ENCODE assay signal across 8 cellular contexts in the genomic region with DNA sequence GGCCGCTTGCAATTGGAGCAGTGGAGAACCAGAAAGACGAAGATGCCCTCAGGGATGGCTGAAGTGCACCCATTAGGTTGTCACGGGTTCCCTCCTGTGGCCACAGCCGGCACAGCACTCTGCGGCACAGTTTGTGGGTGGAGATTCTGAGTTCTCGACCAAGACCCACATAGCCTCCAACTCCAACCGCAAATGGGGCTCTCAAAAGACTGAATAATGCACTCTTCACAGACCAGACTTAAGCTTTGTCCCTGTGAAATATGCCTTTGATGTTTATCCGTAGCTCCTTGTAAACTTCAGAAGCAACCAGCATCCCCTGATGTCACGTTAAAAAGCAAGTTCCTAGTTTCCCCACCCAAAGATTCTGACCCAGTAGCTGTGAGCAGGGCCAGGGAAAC. TPM values are rescaled to one million over a fixed set of nuclear protein-coding genes. Genes with fewer than 3 reads are reported as not detected.
A peak's percentile ranks its signal among the peaks of the same experiment; 100 is the strongest.
DNase-seq lines count a peak whose midpoint lies in the region; ATAC-seq, FAIRE-seq and TF ChIP-seq lines count a peak whose summit lies in the region.

No MANE protein-coding gene starts in this region.

- H3K9me3 ChIP-seq in Loucy (ENCODE audit: insufficient read depth, low read depth, low read length) = no peaks in the 10 kb centered on the region
- no peaks in the 10 kb centered on the region for H3K9me3 ChIP-seq in vagina

- TF ChIP-seq POLR2A in H54 (IDR thresholded peaks at IDR 0.05; ENCODE audit: low read depth, low read length) (no peak), vagina (IDR thresholded peaks at IDR 0.05) (no peak)

- H3K27me3 ChIP-seq in Loucy (ENCODE audit: insufficient read depth, low read length, poor library complexity, severe bottlenecking) (no peaks in the 10 kb centered on the region), vagina (no peaks in the 10 kb centered on the region)

- no peak overlapping the region for H3K4me3 ChIP-seq in Loucy (ENCODE audit: low read length, poor library complexity, severe bottlenecking)
- H3K4me3 ChIP-seq in vagina = no peak overlapping the region

- no peaks in the 10 kb centered on the region for H3K9me2 ChIP-seq in Loucy (replicated peaks; ENCODE audit: low read depth, low read length)

- intact Hi-C loops in Right ventricle myocardium inferior (cut with DNase I) = loop anchor here (2.0 kb wide), 1 partner anchor 164 kb away; no protein-coding TSS in a partner anchor
- intact Hi-C loops in posterior cingulate gyrus (cut with DNase I) = loop anchor here (1.0 kb wide), 1 partner anchor 165 kb away; no protein-coding TSS in a partner anchor
- intact Hi-C loops in vagina (cut with DNase I) = no loop called here

- no peak for FAIRE-seq in H54 (lab: Jason Lieb, UNC)

- H3K36me3 ChIP-seq in Loucy (ENCODE audit: insufficient read depth, low read length) (no peaks in the 10 kb centered on the region), vagina (no peaks in the 10 kb centered on the region)

- no peak overlapping the region for H3K27ac ChIP-seq in vagina

- DNase-seq in GM03348 (ENCODE audit: low spot score) (peak; percentile 93), H54 (ENCODE audit: insufficient read length, low spot score) (peak; percentile 80), SHP77 treated with DMSO at 0.1 percent for 48 hours (lab: John Stamatoyannopoulos, UW) (peak; percentile 36), Right ventricle myocardium inferior (ENCODE audit: missing footprints) (peak; percentile 83), posterior cingulate gyrus (peak; percentile 50 to 96 (median 81)), vagina (ENCODE audit: extremely low spot score in 2 of 2) (no peak)
- DNase-seq in activated naive CD4-positive, alpha-beta T cell (lab: John Stamatoyannopoulos, UW) = peak; percentile 4 to 37 (median 18)

- peak; percentile 85 for ATAC-seq in Right ventricle myocardium inferior

- H3K79me2 ChIP-seq in Loucy (ENCODE audit: insufficient read depth, low read length) = no peaks in the 10 kb centered on the region

- H4K20me1 ChIP-seq in Loucy (ENCODE audit: insufficient read depth, low read length, poor library complexity, severe bottlenecking) = no peaks in the 10 kb centered on the region

- H3K4me1 ChIP-seq in Loucy (ENCODE audit: insufficient read depth, low read length, poor library complexity, severe bottlenecking) (peaks cover 3% of the 10 kb centered on the region), vagina (no peaks in the 10 kb centered on the region)

- H3K4me2 ChIP-seq in Loucy (ENCODE audit: low read depth, low read length, poor library complexity, severe bottlenecking) = peak overlapping the region; percentile 23

- TF ChIP-seq CTCF in Loucy (conservative IDR thresholded peaks at IDR 0.05; ENCODE audit: low read length) = peak; percentile 95
- TF ChIP-seq CTCF in vagina (IDR thresholded peaks at IDR 0.05) = peak; percentile 62 to 89 (median 79)

- no peak overlapping the region for H3K9ac ChIP-seq in Loucy (ENCODE audit: low read depth, low read length, poor library complexity, severe bottlenecking)

- no peaks in the 10 kb centered on the region for H3F3A ChIP-seq in Loucy (ENCODE audit: low read depth)

- peak overlapping the region; percentile 69 for H2AFZ ChIP-seq in Loucy (ENCODE audit: low read length)

RNA-seq across cellular contexts. Expression of gene CST9, which starts 0.9 kb away (rescaled TPM):
- total RNA-seq in Right ventricle myocardium inferior (not detected), vagina (not detected)

RNA-seq across cellular contexts. Expression of gene CST3, which starts 31.1 kb away (rescaled TPM):
- total RNA-seq in Right ventricle myocardium inferior (1,033 TPM), vagina (1,106 TPM)

RNA-seq across cellular contexts. Expression of gene CST9L, which starts 38.4 kb away (rescaled TPM):
- total RNA-seq in Right ventricle myocardium inferior (not detected), vagina (not detected)

Comparison
In these comparisons a context has a peak if more than half of its experiments do, and no peak if none do; other contexts are left out.
1. DNase-seq: peak in GM03348 (single experiment), H54 (single experiment), SHP77 treated with DMSO at 0.1 percent for 48 hours (single experiment), activated naive CD4-positive, alpha-beta T cell (4 of 4), Right ventricle myocardium inferior (single experiment) and posterior cingulate gyrus (10 of 10); none in vagina (0 of 2).